ENCODE assay signal across 8 cellular contexts in the genomic region with DNA sequence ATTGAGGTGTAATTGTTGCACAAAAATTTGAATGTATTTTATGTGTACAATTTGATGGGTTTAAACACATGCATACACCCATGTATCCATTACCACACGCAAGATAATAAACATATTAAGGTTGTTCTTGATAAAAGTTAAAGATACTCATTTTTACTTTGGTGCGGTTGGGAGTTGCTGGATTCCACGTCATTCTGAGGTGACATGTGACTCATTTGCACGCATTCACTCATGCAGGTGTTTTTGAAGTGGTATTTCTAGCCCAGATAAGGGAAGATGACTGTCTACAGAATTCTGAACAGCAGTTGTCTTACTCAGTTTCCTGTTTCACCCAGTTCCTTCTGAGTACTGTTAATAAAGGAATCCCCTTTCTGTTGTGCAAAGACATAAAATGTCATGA.
DNase-seq lines count a peak whose midpoint lies in the region; ATAC-seq, FAIRE-seq and TF ChIP-seq lines count a peak whose summit lies in the region.

No MANE protein-coding gene starts in this region.

- peaks cover 46% of the 10 kb centered on the region for H3K36me3 Mint-ChIP-seq in activated T-helper 2 cell treated with anti-CD3 and anti-CD28 coated beads, Interferon-gamma antibody, Interleukin-2, Interleukin-4, amounts not matched to agents 10 μg/mL and 5 μg/mL and 100 μg/mL, durations not matched to agents 14 hours and 24 hours and 36 hours (ENCODE audit: low read depth)

- no peak overlapping the region for H3K4me3 Mint-ChIP-seq in activated T-helper 2 cell treated with anti-CD3 and anti-CD28 coated beads, Interferon-gamma antibody, Interleukin-2, Interleukin-4, amounts not matched to agents 10 μg/mL and 5 μg/mL and 100 μg/mL, durations not matched to agents 14 hours and 24 hours and 36 hours (ENCODE audit: low read depth)

- TF ChIP-seq CTCF in colonic mucosa (IDR thresholded peaks at IDR 0.05) = no peak

- no peaks in the 10 kb centered on the region for H3K36me3 ChIP-seq in colonic mucosa

- no peaks in the 10 kb centered on the region for H3K27me3 Mint-ChIP-seq in activated T-helper 2 cell treated with anti-CD3 and anti-CD28 coated beads, Interferon-gamma antibody, Interleukin-2, Interleukin-4, amounts not matched to agents 10 μg/mL and 5 μg/mL and 100 μg/mL, durations not matched to agents 14 hours and 24 hours and 36 hours (ENCODE audit: low read depth)

- peaks cover 47% of the 10 kb centered on the region for H3K4me1 Mint-ChIP-seq in activated T-helper 2 cell treated with anti-CD3 and anti-CD28 coated beads, Interferon-gamma antibody, Interleukin-2, Interleukin-4, amounts not matched to agents 10 μg/mL and 5 μg/mL and 100 μg/mL, durations not matched to agents 14 hours and 24 hours and 36 hours (ENCODE audit: low read depth)

- TF ChIP-seq POLR2A in H54 (IDR thresholded peaks at IDR 0.05; ENCODE audit: low read depth, low read length) = no peak

- peak overlapping the region; percentile 86 for H3K27ac Mint-ChIP-seq in activated T-helper 2 cell treated with anti-CD3 and anti-CD28 coated beads, Interferon-gamma antibody, Interleukin-2, Interleukin-4, amounts not matched to agents 10 μg/mL and 5 μg/mL and 100 μg/mL, durations not matched to agents 14 hours and 24 hours and 36 hours

- H3K9me3 Mint-ChIP-seq in activated T-helper 2 cell treated with anti-CD3 and anti-CD28 coated beads, Interferon-gamma antibody, Interleukin-2, Interleukin-4, amounts not matched to agents 10 μg/mL and 5 μg/mL and 100 μg/mL, durations not matched to agents 14 hours and 24 hours and 36 hours = peaks cover 17% of the 10 kb centered on the region

- no peak overlapping the region for H3K27ac ChIP-seq in colonic mucosa

- peak; percentile 64 for DNase-seq in activated T-helper 2 cell treated with anti-CD3 and anti-CD28 coated beads, Interferon-gamma antibody, Interleukin-2, Interleukin-4, amounts not matched to agents 10 μg/mL and 5 μg/mL and 100 μg/mL, durations not matched to agents 14 hours and 24 hours and 36 hours (ENCODE audit: low spot score)
- DNase-seq in stimulated activated CD8-positive, alpha-beta memory T cell treated with anti-CD3 and anti-CD28 coated beads, Interleukin-12 subunit alpha, Interleukin-12 subunit beta, amount 100 ng/mL, for 4 hours (ENCODE audit: low read depth) = peak; percentile 7
- DNase-seq in H54 (ENCODE audit: insufficient read length, low spot score) = no peak
- DNase-seq in OCI-M1 (lab: John Stamatoyannopoulos, UW) = no peak
- no peak for DNase-seq in colonic mucosa
- no peak for DNase-seq in retina

- intact Hi-C loops in activated T-helper 2 cell treated with anti-CD3 and anti-CD28 coated beads, Interferon-gamma antibody, Interleukin-2, Interleukin-4, amounts not matched to agents 10 μg/mL and 5 μg/mL and 100 μg/mL, durations not matched to agents 14 hours and 24 hours and 36 hours (cut with micrococcal nuclease) = loop anchor here (1.0 to 10.0 kb wide), 7 partner anchors 10 to 645 kb away; partner anchors contain the start of genes PGAM4 and TAF9B
- intact Hi-C loops in colonic mucosa (cut with DNase I) = no loop called here

- FAIRE-seq in H54 (lab: Jason Lieb, UNC) = no peak

- H3K4me1 ChIP-seq in colonic mucosa = no peaks in the 10 kb centered on the region

- H3K9me3 ChIP-seq in colonic mucosa = no peaks in the 10 kb centered on the region

- H3K9ac ChIP-seq in colonic mucosa (ENCODE audit: low read depth in 2 of 2, low read length in 2 of 2) = no peak overlapping the region

- ATAC-seq in GM19395 (IDR thresholded peaks at IDR 0.05; ENCODE audit: unreplicated experiment) (peak; percentile 76), HG03457 (IDR thresholded peaks at IDR 0.05; ENCODE audit: unreplicated experiment) (peak; percentile 65)

- no peak overlapping the region for H3K4me3 ChIP-seq in colonic mucosa

- H3K27me3 ChIP-seq in colonic mucosa = no peaks in the 10 kb centered on the region

Comparison
In these comparisons a context has a peak if more than half of its experiments do, and no peak if none do; other contexts are left out.
1. DNase-seq: peak in activated T-helper 2 cell treated with anti-CD3 and anti-CD28 coated beads, Interferon-gamma antibody, Interleukin-2, Interleukin-4, amounts not matched to agents 10 μg/mL and 5 μg/mL and 100 μg/mL, durations not matched to agents 14 hours and 24 hours and 36 hours (single experiment) and stimulated activated CD8-positive, alpha-beta memory T cell treated with anti-CD3 and anti-CD28 coated beads, Interleukin-12 subunit alpha, Interleukin-12 subunit beta, amount 100 ng/mL, for 4 hours (single experiment); none in H54 (single experiment), OCI-M1 (single experiment), colonic mucosa (single experiment) and retina (single experiment).